Comparison of ENCODE assay signal across 26 cellular contexts in the genomic region with DNA sequence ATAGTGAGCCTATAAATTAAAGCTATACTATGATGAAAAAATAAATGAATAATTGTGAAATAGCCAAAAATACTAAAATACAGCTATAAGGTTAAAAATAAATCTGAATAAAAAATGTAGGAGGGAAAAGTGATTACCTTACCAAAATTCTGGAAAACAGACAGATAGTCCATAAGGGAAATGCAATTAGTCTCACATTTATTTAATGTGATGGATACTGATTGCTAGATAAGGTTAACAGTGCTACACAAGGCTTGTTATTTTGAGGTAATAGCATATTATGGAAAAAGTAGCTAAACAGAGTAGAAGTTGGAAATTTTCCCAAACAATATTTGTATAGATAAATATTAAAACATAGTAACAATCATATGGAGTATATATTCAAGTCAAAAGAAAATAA.
"Had no signal": no experiment of that assay in that cellular context is flagged by ENCODE, and none has a peak within 500 bp of the region (broad histone marks: within the 10 kb centered on the region; RNA-seq: fewer than 3 reads in every experiment).

No MANE protein-coding gene starts in this region.

- ATAC-seq: stimulated activated effector memory CD8-positive, alpha-beta T cell treated with anti-CD3 and anti-CD28 coated beads, Interleukin-12 subunit alpha, Interleukin-12 subunit beta, amount 100 ng/mL, for 72 hours; stimulated activated memory B cell treated with anti-CD40 and anti-IgM and Interleukin-4, amounts not matched to agents 10 μg/mL and 1 μg/mL and 100 μg/mL, for 72 hours; stimulated activated naive B cell treated with anti-CD40 and anti-IgM and Interleukin-4, amounts not matched to agents 10 μg/mL and 1 μg/mL and 100 μg/mL, for 72 hours; stimulated activated naive CD8-positive, alpha-beta T cell treated with anti-CD3 and anti-CD28 coated beads, Interleukin-15, amount 100 ng/mL, for 72 hours; stimulated activated naive CD8-positive, alpha-beta T cell treated with anti-CD3 and anti-CD28 coated beads, Interleukin-15, Interleukin-2, amounts not matched to agents 100 U/mL and 50 U/mL, for 24 hours; upper lobe of right lung had no signal

- H3K36me3 ChIP-seq: stomach, suprapubic skin, thoracic aorta, thyroid gland, tibial artery, tibial nerve, transverse colon, upper lobe of left lung, upper lobe of right lung, uterus, vagina had no signal

- DNase-seq: stimulated activated CD4-positive, alpha-beta T cell treated with anti-CD3 and anti-CD28 coated beads, Interleukin-2, amount 100 ng/mL, for 48 hours; stimulated activated CD4-positive, alpha-beta T cell treated with anti-CD3 and anti-CD28 coated beads, Interleukin-4, amount 100 ng/mL, for 1 hour; stimulated activated CD4-positive, alpha-beta T cell treated with anti-CD3 and anti-CD28 coated beads, Interleukin-4, amount 100 ng/mL, for 24 hours; stimulated activated CD4-positive, alpha-beta T cell treated with anti-CD3 and anti-CD28 coated beads, Interleukin-4, amount 100 ng/mL, for 4 hours; stimulated activated CD8-positive, alpha-beta memory T cell treated with anti-CD3 and anti-CD28 coated beads, Interleukin-4, amount 100 ng/mL, for 48 hours; stimulated activated naive B cell treated with anti-CD40 and anti-IgM and Interleukin-4, amounts not matched to agents 10 μg/mL and 1 μg/mL and 100 μg/mL, for 72 hours; stimulated activated naive CD4-positive, alpha-beta T cell; stimulated activated naive CD4-positive, alpha-beta T cell treated with Interleukin-2 at 50 U/mL for 16 hours; stimulated activated naive CD8-positive, alpha-beta T cell treated with anti-CD3 and anti-CD28 coated beads, Interleukin-15, amount 100 ng/mL, for 72 hours; stimulated activated naive CD8-positive, alpha-beta T cell treated with anti-CD3 and anti-CD28 coated beads, Interleukin-15, Interleukin-2, amounts not matched to agents 100 U/mL and 50 U/mL, for 24 hours; stomach; substantia nigra; testis; thyroid gland; tibial artery; transverse colon; trophoblast cell; upper lobe of left lung; upper lobe of right lung; uterus had no signal

- H3K27me3 ChIP-seq: stomach, suprapubic skin, testis, thyroid gland, tibial artery, tibial nerve, transverse colon, upper lobe of left lung, upper lobe of right lung, uterus, vagina had no signal

- H3K4me1 ChIP-seq: stomach, suprapubic skin, testis, thyroid gland, tibial artery, tibial nerve, transverse colon, upper lobe of left lung, upper lobe of right lung, uterus, vagina had no signal

- H3K9me3 ChIP-seq: stomach, suprapubic skin, testis, thoracic aorta, thyroid gland, tibial artery, tibial nerve, transverse colon, upper lobe of left lung, upper lobe of right lung, uterus, vagina had no signal

- H3K4me3 ChIP-seq: stomach, suprapubic skin, testis, thoracic aorta, thyroid gland, tibial artery, tibial nerve, transverse colon, upper lobe of left lung, upper lobe of right lung, uterus, vagina had no signal

- H3K27ac ChIP-seq: stomach, suprapubic skin, testis, thoracic aorta, thyroid gland, tibial artery, tibial nerve, transverse colon, upper lobe of left lung, upper lobe of right lung, uterus, vagina had no signal
